ENCODE assay signal across 13 cellular contexts in the genomic region with DNA sequence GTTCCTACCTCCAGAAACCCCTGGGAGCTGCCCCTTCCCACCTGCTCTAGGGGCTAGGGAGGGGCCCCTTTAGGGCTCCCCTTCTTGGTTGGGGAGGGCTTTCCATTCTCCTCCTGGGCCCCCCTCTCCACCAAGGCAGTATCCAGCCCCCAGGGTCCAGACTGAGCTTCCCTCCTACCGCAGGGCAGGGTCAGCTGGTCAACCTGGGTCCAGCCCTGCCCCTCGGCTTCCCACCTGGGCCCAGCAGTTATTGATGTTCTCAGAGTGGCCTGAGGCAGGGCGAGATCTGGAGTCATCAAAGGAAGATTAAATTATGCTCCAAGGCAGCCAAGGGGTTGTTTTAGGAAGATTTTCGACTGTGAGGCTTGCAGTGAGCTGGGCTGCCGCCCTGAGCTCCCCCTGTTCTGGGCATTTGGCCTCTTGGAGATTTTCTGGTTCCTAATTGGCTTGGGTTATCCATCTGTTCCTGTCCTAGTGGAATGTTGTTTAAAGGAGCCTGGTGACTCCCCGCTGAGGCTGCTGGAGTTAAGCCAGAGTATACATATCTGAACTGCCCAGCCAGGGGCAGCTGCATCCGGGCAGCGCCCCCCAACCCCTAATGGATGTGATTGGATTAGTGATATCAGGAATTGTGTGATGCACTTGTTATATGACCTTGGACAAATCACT.
DNase-seq lines count a peak whose midpoint lies in the region; ATAC-seq and TF ChIP-seq lines count a peak whose summit lies in the region.
"Had no signal": no experiment of that assay in that cellular context is flagged by ENCODE, and none has a peak within 500 bp of the region (broad histone marks: within the 10 kb centered on the region; RNA-seq: fewer than 3 reads in every experiment).

No MANE protein-coding gene starts in this region.

- H3K27me3 ChIP-seq in brain microvascular endothelial cell (replicated peaks) = no peaks in the 10 kb centered on the region
- H3K27me3 ChIP-seq: BLaER1 had no signal

- DNase-seq in ELF-1 (ENCODE audit: low read depth, low spot score) = peak; percentile 62
- peak; percentile 4 for DNase-seq in NCI-H1694 (lab: John Stamatoyannopoulos, UW)
- DNase-seq in brain microvascular endothelial cell = peak; percentile 4
- peak; percentile 50 for DNase-seq in retina
- no peak for DNase-seq in coronary artery (ENCODE audit: low spot score)
- DNase-seq in HUDEP-2 (lab: John Stamatoyannopoulos, UW; ENCODE audit: unreplicated experiment in 76 of 76) = no peak
- DNase-seq: activated CD8-positive, alpha-beta T cell treated with anti-CD3 and anti-CD28 coated beads for 36 hours; DMS79 treated with DMSO at 0.1 percent for 48 hours; foreskin melanocyte; stimulated activated CD4-positive, alpha-beta T cell treated with anti-CD3 and anti-CD28 coated beads, Interleukin-1b, Interleukin-23, amount 100 ng/mL, for 48 hours; transverse colon had no signal

- in situ Hi-C loops in brain microvascular endothelial cell (cut with HindIII; ENCODE audit: low pct_ligation_motif_present, low sequenced_read_pairs) = loop anchor here (25.0 kb wide), 1 partner anchor 105 kb away; the partner anchor contains the start of gene CHRM1

- no peak for ATAC-seq in HG03045 (IDR thresholded peaks at IDR 0.05; ENCODE audit: unreplicated experiment)
- ATAC-seq: activated CD8-positive, alpha-beta T cell treated with anti-CD3 and anti-CD28 coated beads for 36 hours had no signal

- H3K4me3 ChIP-seq in brain microvascular endothelial cell (ENCODE audit: low read depth, low read length) (no peak overlapping the region), coronary artery (no peak overlapping the region)
- H3K4me3 ChIP-seq: BLaER1, transverse colon had no signal

- no peaks in the 10 kb centered on the region for H3K36me3 ChIP-seq in brain microvascular endothelial cell (replicated peaks)
- H3K36me3 ChIP-seq: BLaER1, transverse colon had no signal

- no peak for TF ChIP-seq CTCF in brain microvascular endothelial cell (IDR thresholded peaks at IDR 0.05; ENCODE audit: low read depth, low read length, missing control alignments)
- TF ChIP-seq CTCF in coronary artery (IDR thresholded peaks at IDR 0.05) = no peak

- H3K27ac ChIP-seq in brain microvascular endothelial cell (no peak overlapping the region), coronary artery (no peak overlapping the region)
- H3K27ac ChIP-seq: BLaER1, transverse colon had no signal

Comparison
In these comparisons a context has a peak if more than half of its experiments do, and no peak if none do; other contexts are left out.
1. DNase-seq: peak in ELF-1 (single experiment), NCI-H1694 (single experiment), brain microvascular endothelial cell (single experiment) and retina (single experiment); none in coronary artery (single experiment) and HUDEP-2 (0 of 76).